21 cellular contexts compared by ENCODE assay signal in genomic region chr7:79376297-79377025, GRCh38.
DNase-seq lines count a peak whose midpoint lies in the region; ATAC-seq, FAIRE-seq and TF ChIP-seq lines count a peak whose summit lies in the region.
"Had no signal": no experiment of that assay in that cellular context is flagged by ENCODE, and none has a peak within 500 bp of the region (broad histone marks: within the 10 kb centered on the region; RNA-seq: fewer than 3 reads in every experiment).

No MANE protein-coding gene starts in this region.

- no peak overlapping the region for H4K91ac ChIP-seq in mesenchymal stem cell (ENCODE audit: low read length)

- H2BK120ac ChIP-seq in mesenchymal stem cell (ENCODE audit: low read depth, low read length), result no peak overlapping the region

- no peaks in the 10 kb centered on the region for H3K4me1 ChIP-seq in Panc1 (ENCODE audit: control insufficient read depth, insufficient read depth, low read length)
- H3K4me1 ChIP-seq in endocrine pancreas (ENCODE audit: control insufficient read depth, insufficient read depth, low read length), result peaks cover 14% of the 10 kb centered on the region
- no peaks in the 10 kb centered on the region for H3K4me1 ChIP-seq in mesenchymal stem cell (ENCODE audit: control insufficient read depth, insufficient read depth, low read depth, low read length)
- H3K4me1 ChIP-seq: BLaER1 treated with 17β-estradiol and CSF1 and Interleukin-3, amounts not matched to agents 10 nM and 100 nM; Caco-2; SJSA1 had no signal

- no peak for ATAC-seq in Panc1
- ATAC-seq in GM21619 (IDR thresholded peaks at IDR 0.05; ENCODE audit: unreplicated experiment), result no peak
- ATAC-seq: Right ventricle myocardium inferior had no signal

- no peak overlapping the region for H3K23ac ChIP-seq in mesenchymal stem cell (ENCODE audit: low read length in 2 of 2)

- H3K27ac ChIP-seq in Panc1 (ENCODE audit: low read length) (peak overlapping the region; percentile 54; the same call in 1 of the 2 replicates), mesenchymal stem cell (ENCODE audit: low read length, poor library complexity, severe bottlenecking) (no peak overlapping the region)
- H3K27ac ChIP-seq: BLaER1 treated with 17β-estradiol and CSF1 and Interleukin-3, amounts not matched to agents 10 nM and 100 nM; SJSA1 had no signal

- H3K14ac ChIP-seq in mesenchymal stem cell (ENCODE audit: low read length in 2 of 2), result no peak overlapping the region

- no peak overlapping the region for H2BK5ac ChIP-seq in mesenchymal stem cell (ENCODE audit: low read depth, low read length, poor library complexity, severe bottlenecking)

- H2AK5ac ChIP-seq in mesenchymal stem cell (ENCODE audit: low read length, severe bottlenecking), result peak overlapping the region; percentile 29

- H4K8ac ChIP-seq in mesenchymal stem cell (ENCODE audit: low read length), result no peak overlapping the region

- H3K4ac ChIP-seq in mesenchymal stem cell (ENCODE audit: low read depth in 1 of 2, low read length in 2 of 2), result no peak overlapping the region

- no peak overlapping the region for H2BK15ac ChIP-seq in mesenchymal stem cell (ENCODE audit: low read depth, poor library complexity, severe bottlenecking)

- peak; percentile 9 for FAIRE-seq in urothelium cell line (lab: Jason Lieb, UNC)
- FAIRE-seq: G401.6, GM12892 had no signal

- no peaks in the 10 kb centered on the region for H3K9me3 ChIP-seq in Panc1 (ENCODE audit: control insufficient read depth, insufficient read depth, low read depth, low read length)
- H3K9me3 ChIP-seq in endocrine pancreas (ENCODE audit: control insufficient read depth, low read length), result no peaks in the 10 kb centered on the region
- no peaks in the 10 kb centered on the region for H3K9me3 ChIP-seq in mesenchymal stem cell (ENCODE audit: control insufficient read depth, low read length)
- H3K9me3 ChIP-seq: BLaER1 treated with 17β-estradiol and CSF1 and Interleukin-3, amounts not matched to agents 10 nM and 100 nM; Caco-2; SJSA1 had no signal

- no peaks in the 10 kb centered on the region for H3K79me1 ChIP-seq in mesenchymal stem cell (replicated peaks; ENCODE audit: low read length, poor library complexity, severe bottlenecking)

- BruUV-seq in Panc1 (replicated peaks; lab: Mats Ljungman, UMichigan), result no TSS peak

- no peak overlapping the region for H3K4me3 ChIP-seq in Panc1 (ENCODE audit: low read depth in 2 of 2, low read length in 2 of 2)
- H3K4me3 ChIP-seq in endocrine pancreas (ENCODE audit: control insufficient read depth, insufficient read depth, low read length), result peak overlapping the region; percentile 47
- H3K4me3 ChIP-seq in mesenchymal stem cell (ENCODE audit: insufficient read depth in 1 of 2, low read depth in 1 of 2, low read length in 2 of 2), result no peak overlapping the region
- H3K4me3 ChIP-seq: BLaER1 treated with 17β-estradiol and CSF1 and Interleukin-3, amounts not matched to agents 10 nM and 100 nM; SJSA1 had no signal

- intact Hi-C loops in Panc1 (cut with micrococcal nuclease; ENCODE audit: unreplicated experiment), result no loop called here

- POLR2A ChIA-PET in Panc1 (lab: Charles Lee), result no interaction called here

- no peak for DNase-seq in Panc1 (ENCODE audit: low read depth, low spot score)
- DNase-seq in mesenchymal stem cell, result peak; percentile 27
- no peak for DNase-seq in urothelium cell line (ENCODE audit: low spot score)
- DNase-seq in NOMO-1 treated with dmso at 0.1 percent for 144 hours (lab: John Stamatoyannopoulos, UW; ENCODE audit: unreplicated experiment), result no peak
- no peak for DNase-seq in DMS79 (lab: John Stamatoyannopoulos, UW)
- DNase-seq: ACHN; Caco-2; CD4-positive, alpha-beta memory T cell; KG1; NCI-H1092; NCI-H1436; NCI-H1930; NCI-H510A; NK-92 treated with Interleukin-12 subunit alpha and Interleukin-12 subunit beta, amount 100 ng/mL, for 24 hours had no signal

- in situ Hi-C loops in Panc1 (cut with HindIII; ENCODE audit: low pct_unique_long_range_greater_than_20kb, low sequenced_read_pairs), result no loop called here

- CTCF ChIA-PET in Panc1 (lab: Charles Lee), result interaction anchor here (0.7 kb wide), 1 partner anchor 74 kb away, joined by 5 read pairs; no protein-coding TSS in a partner anchor

- H3K36me3 ChIP-seq in Panc1 (ENCODE audit: control insufficient read depth, insufficient read depth, low read length), result no peaks in the 10 kb centered on the region
- H3K36me3 ChIP-seq in endocrine pancreas (ENCODE audit: control insufficient read depth, insufficient read depth, low read length), result no peaks in the 10 kb centered on the region
- no peaks in the 10 kb centered on the region for H3K36me3 ChIP-seq in mesenchymal stem cell (ENCODE audit: control insufficient read depth in 1 of 2, insufficient read depth in 2 of 2, low read depth in 1 of 2, low read length in 2 of 2)
- H3K36me3 ChIP-seq: BLaER1 treated with 17β-estradiol and CSF1 and Interleukin-3, amounts not matched to agents 10 nM and 100 nM; SJSA1 had no signal

- WGBS in mesenchymal stem cell, result 82% methylated on average over 2 of the region's 5 CpGs

- no peak for TF ChIP-seq CTCF in Panc1 (IDR thresholded peaks at IDR 0.05)

- no peak overlapping the region for H2BK12ac ChIP-seq in mesenchymal stem cell (ENCODE audit: low read length in 2 of 2)

- no peak overlapping the region for H2AFZ ChIP-seq in mesenchymal stem cell (ENCODE audit: low read depth, low read length)

- H3K9ac ChIP-seq in endocrine pancreas (ENCODE audit: control insufficient read depth, insufficient read depth, low read length), result no peak overlapping the region
- H3K9ac ChIP-seq in mesenchymal stem cell (ENCODE audit: low read length), result no peak overlapping the region
- H3K9ac ChIP-seq: BLaER1 treated with 17β-estradiol and CSF1 and Interleukin-3, amounts not matched to agents 10 nM and 100 nM had no signal

- H3K18ac ChIP-seq in mesenchymal stem cell (ENCODE audit: low read depth in 1 of 2, low read length in 2 of 2), result no peak overlapping the region

- H3K4me2 ChIP-seq in mesenchymal stem cell (ENCODE audit: low read length, poor library complexity, severe bottlenecking), result no peak overlapping the region
- H3K4me2 ChIP-seq: BLaER1 treated with 17β-estradiol and CSF1 and Interleukin-3, amounts not matched to agents 10 nM and 100 nM had no signal

- no peaks in the 10 kb centered on the region for H3K27me3 ChIP-seq in Panc1 (ENCODE audit: control insufficient read depth, insufficient read depth, low read length)
- no peaks in the 10 kb centered on the region for H3K27me3 ChIP-seq in endocrine pancreas (ENCODE audit: control insufficient read depth, insufficient read depth, low read length)
- H3K27me3 ChIP-seq in mesenchymal stem cell (ENCODE audit: control insufficient read depth in 1 of 2, insufficient read depth in 1 of 2, low read length in 2 of 2), result no peaks in the 10 kb centered on the region
- H3K27me3 ChIP-seq: BLaER1 treated with 17β-estradiol and CSF1 and Interleukin-3, amounts not matched to agents 10 nM and 100 nM had no signal
